ENCODE assay signal across 15 cellular contexts in genomic region chr15:85354432-85354831, GRCh38. TPM values are rescaled to one million over a fixed set of nuclear protein-coding genes. Genes with fewer than 3 reads are reported as not detected.
A peak's percentile ranks its signal among the peaks of the same experiment; 100 is the strongest.
DNase-seq lines count a peak whose midpoint lies in the region; ATAC-seq and TF ChIP-seq lines count a peak whose summit lies in the region.
"Had no signal": no experiment of that assay in that cellular context is flagged by ENCODE, and none has a peak within 500 bp of the region (broad histone marks: within the 10 kb centered on the region; RNA-seq: fewer than 3 reads in every experiment).

No MANE protein-coding gene starts in this region.

- 66% methylated on average over 4 of the region's 4 CpGs for WGBS in mesenchymal stem cell

- no peak overlapping the region for H3K9ac ChIP-seq in mesenchymal stem cell (ENCODE audit: low read length)

- H2AK5ac ChIP-seq in mesenchymal stem cell (ENCODE audit: low read length, severe bottlenecking), result peak overlapping the region; percentile 91

- no peak overlapping the region for H3K27ac ChIP-seq in brain microvascular endothelial cell
- peak overlapping the region; percentile 77 for H3K27ac ChIP-seq in mesenchymal stem cell (ENCODE audit: low read length, poor library complexity, severe bottlenecking)
- H3K27ac ChIP-seq: C4-2B, cardiac muscle cell, vagina had no signal

- H3K4me1 ChIP-seq in mesenchymal stem cell (ENCODE audit: control insufficient read depth, insufficient read depth, low read depth, low read length), result peaks cover 8% of the 10 kb centered on the region

- no peak overlapping the region for H3K4ac ChIP-seq in mesenchymal stem cell (ENCODE audit: low read depth in 1 of 2, low read length in 2 of 2)

- peak; percentile 93 for TF ChIP-seq EP300 in Ishikawa (IDR thresholded peaks at IDR 0.05; ENCODE audit: borderline replicate concordance)

- H3K14ac ChIP-seq in mesenchymal stem cell (ENCODE audit: low read length in 2 of 2), result peak overlapping the region in 1 of 2 experiments; percentile 71

- no peak overlapping the region for H3K4me2 ChIP-seq in mesenchymal stem cell (ENCODE audit: low read length, poor library complexity, severe bottlenecking)

- no peak overlapping the region for H2BK12ac ChIP-seq in mesenchymal stem cell (ENCODE audit: low read length in 2 of 2)

- no peak overlapping the region for H4K8ac ChIP-seq in mesenchymal stem cell (ENCODE audit: low read length)

- no peak overlapping the region for H2BK15ac ChIP-seq in mesenchymal stem cell (ENCODE audit: low read depth, poor library complexity, severe bottlenecking)

- H3K23ac ChIP-seq in mesenchymal stem cell (ENCODE audit: low read length in 2 of 2), result no peak overlapping the region

- in situ Hi-C loops in brain microvascular endothelial cell (cut with HindIII; ENCODE audit: low pct_ligation_motif_present, low sequenced_read_pairs), result no loop called here

- peak overlapping the region; percentile 57 for H2BK5ac ChIP-seq in mesenchymal stem cell (ENCODE audit: low read depth, low read length, poor library complexity, severe bottlenecking)

- H3K9me3 ChIP-seq in mesenchymal stem cell (ENCODE audit: control insufficient read depth, low read length), result no peaks in the 10 kb centered on the region
- H3K9me3 ChIP-seq: vagina had no signal

- no peak overlapping the region for H4K91ac ChIP-seq in mesenchymal stem cell (ENCODE audit: low read length)

- no peak overlapping the region for H2BK120ac ChIP-seq in mesenchymal stem cell (ENCODE audit: low read depth, low read length)

- H3K18ac ChIP-seq in mesenchymal stem cell (ENCODE audit: low read depth in 1 of 2, low read length in 2 of 2), result no peak overlapping the region

- TF ChIP-seq CTCF in brain microvascular endothelial cell (IDR thresholded peaks at IDR 0.05; ENCODE audit: low read depth, low read length, missing control alignments), result no peak

- H3K79me1 ChIP-seq in mesenchymal stem cell (replicated peaks; ENCODE audit: low read length, poor library complexity, severe bottlenecking), result no peaks in the 10 kb centered on the region

- no peaks in the 10 kb centered on the region for H3K36me3 ChIP-seq in brain microvascular endothelial cell (replicated peaks)
- no peaks in the 10 kb centered on the region for H3K36me3 ChIP-seq in mesenchymal stem cell (ENCODE audit: control insufficient read depth in 1 of 2, insufficient read depth in 2 of 2, low read depth in 1 of 2, low read length in 2 of 2)
- H3K36me3 ChIP-seq: cardiac muscle cell, vagina had no signal

- TF ChIP-seq RAD21 in Ishikawa (IDR thresholded peaks at IDR 0.05; ENCODE audit: low read depth), result no peak

- H3K27me3 ChIP-seq in brain microvascular endothelial cell (replicated peaks) (no peaks in the 10 kb centered on the region), mesenchymal stem cell (ENCODE audit: control insufficient read depth in 1 of 2, insufficient read depth in 1 of 2, low read length in 2 of 2) (no peaks in the 10 kb centered on the region)
- H3K27me3 ChIP-seq: cardiac muscle cell, vagina had no signal

- H3K4me3 ChIP-seq in brain microvascular endothelial cell (ENCODE audit: low read depth, low read length) (no peak overlapping the region), mesenchymal stem cell (ENCODE audit: insufficient read depth in 1 of 2, low read depth in 1 of 2, low read length in 2 of 2) (no peak overlapping the region)
- H3K4me3 ChIP-seq: cardiac muscle cell, vagina had no signal

- DNase-seq in AG08395 (ENCODE audit: low spot score) (peak; percentile 55), brain microvascular endothelial cell (peak; percentile 31), mesenchymal stem cell (peak; percentile 57), KG1 (lab: John Stamatoyannopoulos, UW) (no peak)
- DNase-seq: activated CD4-positive, alpha-beta T cell treated with anti-CD3 and anti-CD28 coated beads for 1 hour; NCI-H1436; NCI-H82; stimulated activated CD4-positive, alpha-beta T cell treated with anti-CD3 and anti-CD28 coated beads, Interleukin-15, amount 100 ng/mL, for 24 hours had no signal

- ATAC-seq in HG02884 (IDR thresholded peaks at IDR 0.05; ENCODE audit: unreplicated experiment) (no peak), GM19351 (IDR thresholded peaks at IDR 0.05; ENCODE audit: unreplicated experiment) (no peak)
- ATAC-seq in activated CD4-positive, CD25-positive, alpha-beta regulatory T cell treated with anti-CD3 and anti-CD28 coated beads, Interleukin-2, amount 50 U/mL, for 24 hours, result no peak

- no peak overlapping the region for H2AFZ ChIP-seq in mesenchymal stem cell (ENCODE audit: low read depth, low read length)

TF ChIP-seq in Ishikawa, 13 proteins besides CTCF, POLR2A, EP300 and RAD21:
- TF ChIP-seq CREB1 (IDR thresholded peaks at IDR 0.05; ENCODE audit: low read depth) (no peak), YY1 (IDR thresholded peaks at IDR 0.05; ENCODE audit: low read depth) (0 out of 2 replicates have a peak, but pooled peaks have one; percentile 22), NFIC (IDR thresholded peaks at IDR 0.05) (peak; percentile 84), ZBTB7A (IDR thresholded peaks at IDR 0.05; ENCODE audit: low read depth) (no peak), FOXM1 (IDR thresholded peaks at IDR 0.05; ENCODE audit: borderline replicate concordance, low read depth) (peak; percentile 69; the same call in 1 of the 2 replicates), REST (IDR thresholded peaks at IDR 0.05; ENCODE audit: low read depth) (no peak), CEBPB (IDR thresholded peaks at IDR 0.05) (0 out of 2 replicates have a peak, but pooled peaks have one; percentile 17), TAF1 (IDR thresholded peaks at IDR 0.05; ENCODE audit: low read depth) (no peak), TEAD4 (IDR thresholded peaks at IDR 0.05) (peak; percentile 94), TCF12 (IDR thresholded peaks at IDR 0.05; ENCODE audit: low read depth) (peak; percentile 82), USF1 (IDR thresholded peaks at IDR 0.05) (no peak), MAX (IDR thresholded peaks at IDR 0.05) (0 out of 2 replicates have a peak, but pooled peaks have one; percentile 15), EGR1 (IDR thresholded peaks at IDR 0.05) (no peak)
TF ChIP-seq in Ishikawa: peak in this region for 7.

RNA-seq across cellular contexts. Expression of gene AKAP13, which starts 26.0 kb away (rescaled TPM):
- polyA plus RNA-seq in mesenchymal stem cell (2013, experiment 1 of 2), result 16.4 TPM
- polyA plus RNA-seq in mesenchymal stem cell (2013, experiment 2 of 2), result 15.2 TPM
